Comparison of ENCODE assay signal across 17 cellular contexts in genomic region chr1:67314696-67315095, GRCh38. TPM values are rescaled to one million over a fixed set of nuclear protein-coding genes. Genes with fewer than 3 reads are reported as not detected.
DNase-seq lines count a peak whose midpoint lies in the region; ATAC-seq and TF ChIP-seq lines count a peak whose summit lies in the region.
"Had no signal": no experiment of that assay in that cellular context is flagged by ENCODE, and none has a peak within 500 bp of the region (broad histone marks: within the 10 kb centered on the region; RNA-seq: fewer than 3 reads in every experiment).

No MANE protein-coding gene starts in this region.

- H3K18ac ChIP-seq in IMR-90 (ENCODE audit: low read depth, low read length): no peak overlapping the region

- H3K4me2 ChIP-seq in IMR-90 (ENCODE audit: low read depth, low read length): peak overlapping the region; percentile 35; the same call in 1 of the 2 replicates

- peaks cover 46% of the 10 kb centered on the region for H3K4me1 Mint-ChIP-seq in activated naive CD4-positive, alpha-beta T cell treated with anti-CD3 and anti-CD28 coated beads for 36 hours (ENCODE audit: low read depth)
- H3K4me1 Mint-ChIP-seq in activated T-helper 2 cell treated with anti-CD3 and anti-CD28 coated beads, Interferon-gamma antibody, Interleukin-2, Interleukin-4, amounts not matched to agents 10 μg/mL and 5 μg/mL and 100 μg/mL, durations not matched to agents 14 hours and 24 hours and 36 hours (ENCODE audit: low read depth): peaks cover 56% of the 10 kb centered on the region
- H3K4me1 Mint-ChIP-seq in stimulated activated naive CD8-positive, alpha-beta T cell treated with anti-CD3 and anti-CD28 coated beads, Interleukin-15, Interleukin-2, amounts not matched to agents 100 ng/mL and 50 ng/mL, for 24 hours (ENCODE audit: low read depth): peaks cover 61% of the 10 kb centered on the region

- H4K20me1 ChIP-seq in IMR-90 (ENCODE audit: insufficient read depth, low read length): no peaks in the 10 kb centered on the region

- H3K27me3 Mint-ChIP-seq in activated naive CD4-positive, alpha-beta T cell treated with anti-CD3 and anti-CD28 coated beads for 36 hours (ENCODE audit: low read depth): no peaks in the 10 kb centered on the region
- no peaks in the 10 kb centered on the region for H3K27me3 Mint-ChIP-seq in activated T-helper 2 cell treated with anti-CD3 and anti-CD28 coated beads, Interferon-gamma antibody, Interleukin-2, Interleukin-4, amounts not matched to agents 10 μg/mL and 5 μg/mL and 100 μg/mL, durations not matched to agents 14 hours and 24 hours and 36 hours (ENCODE audit: low read depth)
- no peaks in the 10 kb centered on the region for H3K27me3 Mint-ChIP-seq in stimulated activated naive CD8-positive, alpha-beta T cell treated with anti-CD3 and anti-CD28 coated beads, Interleukin-15, Interleukin-2, amounts not matched to agents 100 ng/mL and 50 ng/mL, for 24 hours

- no peak overlapping the region for H3K27ac ChIP-seq in IMR-90 (ENCODE audit: insufficient read depth, low read length)
- no peak overlapping the region for H3K27ac ChIP-seq in left ventricle myocardium inferior (replicated peaks)
- H3K27ac ChIP-seq: adrenal gland, epithelial cell of prostate, ovary, thyroid gland had no signal

- H3K79me1 ChIP-seq in IMR-90 (ENCODE audit: low read depth in 1 of 2, low read length in 2 of 2): no peaks in the 10 kb centered on the region

- intact Hi-C loops in activated naive CD4-positive, alpha-beta T cell treated with anti-CD3 and anti-CD28 coated beads for 36 hours (cut with micrococcal nuclease): loop anchor here (1.0 to 5.0 kb wide), 7 partner anchors 10 to 332 kb away; partner anchors contain the start of gene SERBP1
- intact Hi-C loops in IMR-90 (cut with micrococcal nuclease): no loop called here
- intact Hi-C loops in activated T-helper 2 cell treated with anti-CD3 and anti-CD28 coated beads, Interferon-gamma antibody, Interleukin-2, Interleukin-4, amounts not matched to agents 10 μg/mL and 5 μg/mL and 100 μg/mL, durations not matched to agents 14 hours and 24 hours and 36 hours (cut with micrococcal nuclease): loop anchor here (1.0 to 2.0 kb wide), 2 partner anchors 8 to 18 kb away; no protein-coding TSS in a partner anchor
- intact Hi-C loops in left ventricle myocardium inferior (cut with micrococcal nuclease): no loop called here

- H2BK120ac ChIP-seq in IMR-90 (ENCODE audit: low read depth, low read length): no peak overlapping the region

- in situ Hi-C loops in IMR-90 (cut with MboI; ENCODE audit: low sequenced_read_pairs): no loop called here

- H2AK9ac ChIP-seq in IMR-90 (replicated peaks; ENCODE audit: low read depth, low read length, poor library complexity): no peak overlapping the region

- no peak overlapping the region for H2AFZ ChIP-seq in IMR-90 (replicated peaks; ENCODE audit: low read length, poor library complexity)

- no peak overlapping the region for H3K9ac ChIP-seq in IMR-90 (ENCODE audit: low read depth, low read length)

- H3K56ac ChIP-seq in IMR-90 (ENCODE audit: extremely low read depth, insufficient read depth, low read length): no peak overlapping the region

- H3K9me1 ChIP-seq in IMR-90 (ENCODE audit: insufficient read depth, low read length): no peaks in the 10 kb centered on the region

- no peak overlapping the region for H3K23ac ChIP-seq in IMR-90 (ENCODE audit: low read depth, low read length)

- H4K5ac ChIP-seq in IMR-90 (ENCODE audit: low read depth, low read length): no peak overlapping the region

- peak overlapping the region; percentile 47 for H3K4me3 Mint-ChIP-seq in activated naive CD4-positive, alpha-beta T cell treated with anti-CD3 and anti-CD28 coated beads for 36 hours
- peak overlapping the region; percentile 32 for H3K4me3 Mint-ChIP-seq in activated T-helper 2 cell treated with anti-CD3 and anti-CD28 coated beads, Interferon-gamma antibody, Interleukin-2, Interleukin-4, amounts not matched to agents 10 μg/mL and 5 μg/mL and 100 μg/mL, durations not matched to agents 14 hours and 24 hours and 36 hours (ENCODE audit: low read depth)
- H3K4me3 Mint-ChIP-seq in stimulated activated naive CD8-positive, alpha-beta T cell treated with anti-CD3 and anti-CD28 coated beads, Interleukin-15, Interleukin-2, amounts not matched to agents 100 ng/mL and 50 ng/mL, for 24 hours: peak overlapping the region; percentile 42

- H3K27me3 ChIP-seq in IMR-90 (ENCODE audit: control insufficient read depth, insufficient read depth, low read length): peaks cover 20% of the 10 kb centered on the region
- peaks cover 5% of the 10 kb centered on the region for H3K27me3 ChIP-seq in left ventricle myocardium inferior (ENCODE audit: low read depth)
- H3K27me3 ChIP-seq: adrenal gland, ovary, thyroid gland had no signal

- no peak overlapping the region for H3K4ac ChIP-seq in IMR-90 (ENCODE audit: low read depth, low read length)

- TF ChIP-seq POLR2A in IMR-90 (IDR thresholded peaks at IDR 0.05; ENCODE audit: low read depth, low read length): no peak

- no peak overlapping the region for H4K91ac ChIP-seq in IMR-90 (ENCODE audit: insufficient read depth, low read depth, low read length)

- H3K36me3 ChIP-seq in IMR-90 (ENCODE audit: control insufficient read depth, insufficient read depth, low read length) (no peaks in the 10 kb centered on the region), left ventricle myocardium inferior (no peaks in the 10 kb centered on the region)
- H3K36me3 ChIP-seq: adrenal gland, ovary, thyroid gland had no signal

- no peaks in the 10 kb centered on the region for H3K9me3 Mint-ChIP-seq in activated naive CD4-positive, alpha-beta T cell treated with anti-CD3 and anti-CD28 coated beads for 36 hours
- no peaks in the 10 kb centered on the region for H3K9me3 Mint-ChIP-seq in activated T-helper 2 cell treated with anti-CD3 and anti-CD28 coated beads, Interferon-gamma antibody, Interleukin-2, Interleukin-4, amounts not matched to agents 10 μg/mL and 5 μg/mL and 100 μg/mL, durations not matched to agents 14 hours and 24 hours and 36 hours
- no peaks in the 10 kb centered on the region for H3K9me3 Mint-ChIP-seq in stimulated activated naive CD8-positive, alpha-beta T cell treated with anti-CD3 and anti-CD28 coated beads, Interleukin-15, Interleukin-2, amounts not matched to agents 100 ng/mL and 50 ng/mL, for 24 hours

- H3K9me3 ChIP-seq in IMR-90 (ENCODE audit: control insufficient read depth, insufficient read depth, low read length): no peaks in the 10 kb centered on the region
- no peaks in the 10 kb centered on the region for H3K9me3 ChIP-seq in left ventricle myocardium inferior (replicated peaks)
- H3K9me3 ChIP-seq: adrenal gland, thyroid gland had no signal

- peak; percentile 56 for DNase-seq in activated naive CD4-positive, alpha-beta T cell treated with anti-CD3 and anti-CD28 coated beads for 36 hours
- DNase-seq in activated naive CD4-positive, alpha-beta T cell treated with Interleukin-2 at 50 U/mL for 16 hours: no peak
- DNase-seq in IMR-90 (no peak), NCI-H1105 (lab: John Stamatoyannopoulos, UW) (no peak), left ventricle myocardium inferior (no peak), HK-2 (ENCODE audit: unreplicated experiment) (no peak)
- no peak for DNase-seq in activated T-helper 2 cell treated with anti-CD3 and anti-CD28 coated beads, Interferon-gamma antibody, Interleukin-2, Interleukin-4, amounts not matched to agents 10 μg/mL and 5 μg/mL and 100 μg/mL, durations not matched to agents 14 hours and 24 hours and 36 hours (ENCODE audit: low spot score)
- DNase-seq: activated CD4-positive, alpha-beta T cell treated with anti-CD3 and anti-CD28 coated beads, Interleukin-2, amount 50 U/mL, for 48 hours; adrenal gland; DMS79; head of caudate nucleus; NCI-H226; ovary; stimulated activated CD4-positive, alpha-beta T cell treated with anti-CD3 and anti-CD28 coated beads, Interleukin-12 subunit alpha, Interleukin-12 subunit beta, amount 100 ng/mL, for 4 hours; thyroid gland had no signal

- H2BK5ac ChIP-seq in IMR-90 (ENCODE audit: low read depth, low read length, poor library complexity, severe bottlenecking): no peak overlapping the region

- TF ChIP-seq CTCF in IMR-90 (conservative IDR thresholded peaks at IDR 0.05; ENCODE audit: low read depth, low read length) (no peak), left ventricle myocardium inferior (IDR thresholded peaks at IDR 0.05; ENCODE audit: borderline replicate concordance) (no peak)

- H3K27ac Mint-ChIP-seq in activated naive CD4-positive, alpha-beta T cell treated with anti-CD3 and anti-CD28 coated beads for 36 hours: peak overlapping the region; percentile 95
- H3K27ac Mint-ChIP-seq in activated T-helper 2 cell treated with anti-CD3 and anti-CD28 coated beads, Interferon-gamma antibody, Interleukin-2, Interleukin-4, amounts not matched to agents 10 μg/mL and 5 μg/mL and 100 μg/mL, durations not matched to agents 14 hours and 24 hours and 36 hours: peak overlapping the region; percentile 77
- peak overlapping the region; percentile 22 for H3K27ac Mint-ChIP-seq in stimulated activated naive CD8-positive, alpha-beta T cell treated with anti-CD3 and anti-CD28 coated beads, Interleukin-15, Interleukin-2, amounts not matched to agents 100 ng/mL and 50 ng/mL, for 24 hours

- H3K4me1 ChIP-seq in IMR-90 (ENCODE audit: control insufficient read depth, insufficient read depth, low read length) (no peaks in the 10 kb centered on the region), left ventricle myocardium inferior (peaks cover 4% of the 10 kb centered on the region)
- H3K4me1 ChIP-seq: adrenal gland, thyroid gland had no signal

- H2AK5ac ChIP-seq in IMR-90 (ENCODE audit: low read depth, low read length): no peak overlapping the region

- TF ChIP-seq RAD21 in IMR-90 (IDR thresholded peaks at IDR 0.05; ENCODE audit: low read length): no peak

- H2BK20ac ChIP-seq in IMR-90 (ENCODE audit: low read depth, low read length): no peak overlapping the region

- H3K36me3 Mint-ChIP-seq in activated naive CD4-positive, alpha-beta T cell treated with anti-CD3 and anti-CD28 coated beads for 36 hours (ENCODE audit: low read depth): peaks cover 55% of the 10 kb centered on the region
- H3K36me3 Mint-ChIP-seq in activated T-helper 2 cell treated with anti-CD3 and anti-CD28 coated beads, Interferon-gamma antibody, Interleukin-2, Interleukin-4, amounts not matched to agents 10 μg/mL and 5 μg/mL and 100 μg/mL, durations not matched to agents 14 hours and 24 hours and 36 hours (ENCODE audit: low read depth): peaks cover 57% of the 10 kb centered on the region
- peaks cover 51% of the 10 kb centered on the region for H3K36me3 Mint-ChIP-seq in stimulated activated naive CD8-positive, alpha-beta T cell treated with anti-CD3 and anti-CD28 coated beads, Interleukin-15, Interleukin-2, amounts not matched to agents 100 ng/mL and 50 ng/mL, for 24 hours (ENCODE audit: low read depth)

- POLR2A ChIA-PET in IMR-90 (lab: Charles Lee; ENCODE audit: unreplicated experiment): no interaction called here

- ATAC-seq in IMR-90 (ENCODE audit: low read depth): no peak

- H3K14ac ChIP-seq in IMR-90 (replicated peaks; ENCODE audit: low read depth, low read length): no peak overlapping the region

- H4K8ac ChIP-seq in IMR-90 (ENCODE audit: low read depth in 2 of 2, low read length in 2 of 2): no peak overlapping the region

- BruUV-seq in IMR-90 (replicated peaks; lab: Mats Ljungman, UMichigan): no TSS peak

- H2BK15ac ChIP-seq in IMR-90 (ENCODE audit: low read depth, low read length): no peak overlapping the region

- H3K4me3 ChIP-seq in IMR-90 (ENCODE audit: insufficient read depth, low read depth, low read length) (no peak overlapping the region), left ventricle myocardium inferior (no peak overlapping the region)
- H3K4me3 ChIP-seq: adrenal gland, ovary, thyroid gland had no signal

- dilution Hi-C loops in IMR-90 (cut with HindIII; ENCODE audit: low sequenced_read_pairs, unreplicated experiment): no loop called here

- WGBS in IMR-90 (ENCODE audit: extremely low coverage in 2 of 2, insufficient read length in 1 of 2), 2 experiments: no CpG with 5 or more reads among the region's 5 CpGs

- CTCF ChIA-PET in activated naive CD4-positive, alpha-beta T cell treated with anti-CD3 and anti-CD28 coated beads for 36 hours (lab: Charles Lee): interaction anchor here (0.5 to 1.3 kb wide), 8 partner anchors 13 to 319 kb away, joined by 3 to 4 read pairs (median 4); no protein-coding TSS in a partner anchor
- CTCF ChIA-PET in IMR-90 (lab: Yijun Ruan, JAX): no interaction called here

RNA-seq across cellular contexts. Expression of gene IL12RB2, which starts 7.0 kb away (rescaled TPM):
- total RNA-seq in activated naive CD4-positive, alpha-beta T cell treated with anti-CD3 and anti-CD28 coated beads for 36 hours: 10 to 100 TPM; 76.5 to 82.9 TPM
- not detected in 2 replicates for total RNA-seq in IMR-90 (2012; rRNA removed)
- not detected in 2 replicates for polyA plus RNA-seq in IMR-90 (2012; rRNA removed)
- not detected in 2 replicates for polyA plus RNA-seq in IMR-90 (2012; cell fraction: cytosol; rRNA removed)
- polyA plus RNA-seq in IMR-90 (2012; cell fraction: nucleus; rRNA removed; ENCODE audit: low replicate concordance): not detected in 2 replicates
- total RNA-seq in activated T-helper 2 cell treated with anti-CD3 and anti-CD28 coated beads, Interferon-gamma antibody, Interleukin-2, Interleukin-4, amounts not matched to agents 10 μg/mL and 5 μg/mL and 100 μg/mL, durations not matched to agents 14 hours and 24 hours and 36 hours: 108 TPM in 2 replicates
- 0.33 TPM for total RNA-seq in left ventricle myocardium inferior

Comparison
In these comparisons a context has a peak if more than half of its experiments do, and no peak if none do; other contexts are left out.
1. H3K27ac Mint-ChIP-seq: peak in every context shown above with its lines; median percentile 95 in activated naive CD4-positive, alpha-beta T cell treated with anti-CD3 and anti-CD28 coated beads for 36 hours; 77 in activated T-helper 2 cell treated with anti-CD3 and anti-CD28 coated beads, Interferon-gamma antibody, Interleukin-2, Interleukin-4, amounts not matched to agents 10 μg/mL and 5 μg/mL and 100 μg/mL, durations not matched to agents 14 hours and 24 hours and 36 hours; 22 in stimulated activated naive CD8-positive, alpha-beta T cell treated with anti-CD3 and anti-CD28 coated beads, Interleukin-15, Interleukin-2, amounts not matched to agents 100 ng/mL and 50 ng/mL, for 24 hours.
2. RNA of gene IL12RB2, which starts 7.0 kb away (total RNA-seq): 108 TPM in activated T-helper 2 cell treated with anti-CD3 and anti-CD28 coated beads, Interferon-gamma antibody, Interleukin-2, Interleukin-4, amounts not matched to agents 10 μg/mL and 5 μg/mL and 100 μg/mL, durations not matched to agents 14 hours and 24 hours and 36 hours and 76.5 to 82.9 TPM in activated naive CD4-positive, alpha-beta T cell treated with anti-CD3 and anti-CD28 coated beads for 36 hours; 0.33 TPM in left ventricle myocardium inferior (single experiment) and not detected in IMR-90; every median in the first group is over 10 times any median in the second.
3. intact Hi-C loops: an anchor here in activated naive CD4-positive, alpha-beta T cell treated with anti-CD3 and anti-CD28 coated beads for 36 hours (1.0 to 5.0 kb wide) and activated T-helper 2 cell treated with anti-CD3 and anti-CD28 coated beads, Interferon-gamma antibody, Interleukin-2, Interleukin-4, amounts not matched to agents 10 μg/mL and 5 μg/mL and 100 μg/mL, durations not matched to agents 14 hours and 24 hours and 36 hours (1.0 to 2.0 kb wide); none called in IMR-90 and left ventricle myocardium inferior.
4. Peak in every context shown above with its lines, with median percentiles within 50 percentile points of each other: H3K4me3 Mint-ChIP-seq.